8 cellular contexts compared by ENCODE assay signal in genomic region chr16:16127469-16128116, GRCh38.
DNase-seq lines count a peak whose midpoint lies in the region; ATAC-seq and TF ChIP-seq lines count a peak whose summit lies in the region.

No MANE protein-coding gene starts in this region.

- H3K27ac ChIP-seq in substantia nigra (ENCODE audit: low read depth, low read length, poor library complexity, severe bottlenecking), result no peak overlapping the region

- no peaks in the 10 kb centered on the region for H3K27me3 Mint-ChIP-seq in activated T-helper 1 cell treated with anti-CD3 and anti-CD28 coated beads, Interleukin-12 subunit alpha, Interleukin-12 subunit beta, Interleukin-2, Interleukin-4 antibody, amounts not matched to agents 30 ng/mL and 10 ng/mL and 1 ng/mL, durations not matched to agents 14 hours and 24 hours and 36 hours (ENCODE audit: insufficient read depth)

- H3K36me3 Mint-ChIP-seq in activated T-helper 1 cell treated with anti-CD3 and anti-CD28 coated beads, Interleukin-12 subunit alpha, Interleukin-12 subunit beta, Interleukin-2, Interleukin-4 antibody, amounts not matched to agents 30 ng/mL and 10 ng/mL and 1 ng/mL, durations not matched to agents 14 hours and 24 hours and 36 hours (ENCODE audit: low read depth), result peaks cover 61% of the 10 kb centered on the region

- peak; percentile 53 for DNase-seq in COLO668 (lab: John Stamatoyannopoulos, UW; ENCODE audit: unreplicated experiment)
- DNase-seq in RKO (ENCODE audit: low spot score), result peak; percentile 68
- peak; percentile 60 for DNase-seq in activated T-helper 1 cell treated with anti-CD3 and anti-CD28 coated beads, Interleukin-12 subunit alpha, Interleukin-12 subunit beta, Interleukin-2, Interleukin-4 antibody, amounts not matched to agents 30 ng/mL and 10 ng/mL and 1 ng/mL, durations not matched to agents 14 hours and 24 hours and 36 hours (ENCODE audit: low spot score)
- peak; percentile 74 for DNase-seq in fibroblast of villous mesenchyme (ENCODE audit: low read depth)
- DNase-seq in nucleus accumbens (lab: John Stamatoyannopoulos, UW), result peak in 41 of 56 donors; percentile 2 to 72 (median 19)
- peak in 35 of 49 donors; percentile 1 to 58 (median 27) for DNase-seq in substantia nigra (lab: John Stamatoyannopoulos, UW)

- ATAC-seq in HG02678 (IDR thresholded peaks at IDR 0.05; ENCODE audit: unreplicated experiment) (peak; percentile 58), GM18870 (IDR thresholded peaks at IDR 0.05; ENCODE audit: unreplicated experiment) (no peak)

- intact Hi-C loops in activated T-helper 1 cell treated with anti-CD3 and anti-CD28 coated beads, Interleukin-12 subunit alpha, Interleukin-12 subunit beta, Interleukin-2, Interleukin-4 antibody, amounts not matched to agents 30 ng/mL and 10 ng/mL and 1 ng/mL, durations not matched to agents 14 hours and 24 hours and 36 hours (cut with micrococcal nuclease), result loop anchor here (1.0 to 5.0 kb wide), 6 partner anchors 65 to 361 kb away; no protein-coding TSS in a partner anchor

- H3K27ac Mint-ChIP-seq in activated T-helper 1 cell treated with anti-CD3 and anti-CD28 coated beads, Interleukin-12 subunit alpha, Interleukin-12 subunit beta, Interleukin-2, Interleukin-4 antibody, amounts not matched to agents 30 ng/mL and 10 ng/mL and 1 ng/mL, durations not matched to agents 14 hours and 24 hours and 36 hours, result peak overlapping the region; percentile 68

- H3K4me3 Mint-ChIP-seq in activated T-helper 1 cell treated with anti-CD3 and anti-CD28 coated beads, Interleukin-12 subunit alpha, Interleukin-12 subunit beta, Interleukin-2, Interleukin-4 antibody, amounts not matched to agents 30 ng/mL and 10 ng/mL and 1 ng/mL, durations not matched to agents 14 hours and 24 hours and 36 hours, result no peak overlapping the region

- TF ChIP-seq CTCF in fibroblast of villous mesenchyme (IDR thresholded peaks at IDR 0.05; ENCODE audit: insufficient read depth, low read depth, low read length), result peak; percentile 88

- H3K4me1 Mint-ChIP-seq in activated T-helper 1 cell treated with anti-CD3 and anti-CD28 coated beads, Interleukin-12 subunit alpha, Interleukin-12 subunit beta, Interleukin-2, Interleukin-4 antibody, amounts not matched to agents 30 ng/mL and 10 ng/mL and 1 ng/mL, durations not matched to agents 14 hours and 24 hours and 36 hours (ENCODE audit: low read depth), result peaks cover 8% of the 10 kb centered on the region

- no peak overlapping the region for H3K4me3 ChIP-seq in fibroblast of villous mesenchyme (ENCODE audit: low read depth, low read length)

- peaks cover 14% of the 10 kb centered on the region for H3K9me3 Mint-ChIP-seq in activated T-helper 1 cell treated with anti-CD3 and anti-CD28 coated beads, Interleukin-12 subunit alpha, Interleukin-12 subunit beta, Interleukin-2, Interleukin-4 antibody, amounts not matched to agents 30 ng/mL and 10 ng/mL and 1 ng/mL, durations not matched to agents 14 hours and 24 hours and 36 hours

Comparison
In these comparisons a context has a peak if more than half of its experiments do, and no peak if none do; other contexts are left out.
1. DNase-seq: peak in every context shown above with its lines; median percentile 74 in fibroblast of villous mesenchyme; 68 in RKO; 60 in activated T-helper 1 cell treated with anti-CD3 and anti-CD28 coated beads, Interleukin-12 subunit alpha, Interleukin-12 subunit beta, Interleukin-2, Interleukin-4 antibody, amounts not matched to agents 30 ng/mL and 10 ng/mL and 1 ng/mL, durations not matched to agents 14 hours and 24 hours and 36 hours; 53 in COLO668; 27 in substantia nigra; 19 in nucleus accumbens.